Comparison of ENCODE assay signal across 7 cellular contexts in genomic region chr13:40060318-40061007, GRCh38.
DNase-seq lines count a peak whose midpoint lies in the region; ATAC-seq, FAIRE-seq and TF ChIP-seq lines count a peak whose summit lies in the region.

No MANE protein-coding gene starts in this region.

- H3K9ac ChIP-seq in mammary epithelial cell (ENCODE audit: insufficient read depth, low read length): no peak overlapping the region

- H4K20me1 ChIP-seq in mammary epithelial cell (ENCODE audit: insufficient read depth, low read length): no peaks in the 10 kb centered on the region

- H3K4me3 ChIP-seq in mammary epithelial cell (replicated peaks in 1 of 3; ENCODE audit: insufficient read depth in 1 of 3, low read depth in 2 of 3, low read length in 3 of 3) (no peak overlapping the region), skeletal muscle cell (ENCODE audit: low read depth, low read length) (no peak overlapping the region)

- H3K4me1 ChIP-seq in mammary epithelial cell (ENCODE audit: insufficient read depth, low read length): peaks cover 63% of the 10 kb centered on the region

- H3K9me3 ChIP-seq in mammary epithelial cell (replicated peaks; ENCODE audit: insufficient read depth, low read length): no peaks in the 10 kb centered on the region

- DNase-seq in GM18507 (ENCODE audit: extremely low spot score, insufficient read length, low read depth) (peak; percentile 22), NCI-H1105 (lab: John Stamatoyannopoulos, UW) (peak; percentile 79), mammary epithelial cell (peak; percentile 99), skeletal muscle cell (ENCODE audit: low read depth) (peak; percentile 63), NCI-H2081 (lab: John Stamatoyannopoulos, UW) (no peak), HTR-8/SVneo (ENCODE audit: insufficient read length, low spot score) (no peak)

- peak overlapping the region; percentile 76 for H3K27ac ChIP-seq in mammary epithelial cell (ENCODE audit: insufficient read depth, low read depth, low read length)

- dilution Hi-C loops in mammary epithelial cell (cut with HindIII; ENCODE audit: low sequenced_read_pairs): no loop called here

- no peaks in the 10 kb centered on the region for H3K79me2 ChIP-seq in mammary epithelial cell (ENCODE audit: insufficient read depth, low read length)

- ATAC-seq in GM21723 (IDR thresholded peaks at IDR 0.05; ENCODE audit: unreplicated experiment): peak; percentile 72

- BruUV-seq in mammary epithelial cell (replicated peaks; lab: Mats Ljungman, UMichigan): no TSS peak

- H3K27me3 ChIP-seq in mammary epithelial cell (ENCODE audit: insufficient read depth, low read length): no peaks in the 10 kb centered on the region

- CTCF ChIA-PET in mammary epithelial cell (lab: Charles Lee; ENCODE audit: low non-redundant PET): no interaction called here

- 23% methylated on average over 4 of the region's 4 CpGs for WGBS in mammary epithelial cell (ENCODE audit: low coverage, missing lambda C conversion rate)

- intact Hi-C loops in mammary epithelial cell (cut with micrococcal nuclease): loop anchor here (2.0 to 5.0 kb wide), 2 partner anchors 118 to 283 kb away; no protein-coding TSS in a partner anchor

- H3K36me3 ChIP-seq in mammary epithelial cell (ENCODE audit: insufficient read depth, low read length): no peaks in the 10 kb centered on the region

- no peak for TF ChIP-seq CTCF in mammary epithelial cell (conservative IDR thresholded peaks at IDR 0.05 in 1 of 2, IDR thresholded peaks at IDR 0.05 in 1 of 2; ENCODE audit: extremely low read depth in 1 of 2, insufficient read depth in 1 of 2, low read depth in 1 of 2, low read length in 2 of 2)

- H2AFZ ChIP-seq in mammary epithelial cell (ENCODE audit: low read depth, low read length): no peak overlapping the region

- H3K4me2 ChIP-seq in mammary epithelial cell (ENCODE audit: insufficient read depth, low read depth, low read length): peak overlapping the region; percentile 48

- in situ Hi-C loops in mammary epithelial cell (cut with MboI; ENCODE audit: low sequenced_read_pairs in 2 of 2): loop anchor here (10.0 to 25.0 kb wide), 2 partner anchors 624 to 627 kb away; no protein-coding TSS in a partner anchor

- FAIRE-seq in GM18507 (lab: Jason Lieb, UNC) (peak; percentile 79), HTR-8/SVneo (lab: Jason Lieb, UNC) (no peak)

Comparison
In these comparisons a context has a peak if more than half of its experiments do, and no peak if none do; other contexts are left out.
1. DNase-seq: peak in GM18507 (single experiment), NCI-H1105 (single experiment), mammary epithelial cell (single experiment) and skeletal muscle cell (single experiment); none in NCI-H2081 (0 of 2) and HTR-8/SVneo (single experiment).